In the genomic region with DNA sequence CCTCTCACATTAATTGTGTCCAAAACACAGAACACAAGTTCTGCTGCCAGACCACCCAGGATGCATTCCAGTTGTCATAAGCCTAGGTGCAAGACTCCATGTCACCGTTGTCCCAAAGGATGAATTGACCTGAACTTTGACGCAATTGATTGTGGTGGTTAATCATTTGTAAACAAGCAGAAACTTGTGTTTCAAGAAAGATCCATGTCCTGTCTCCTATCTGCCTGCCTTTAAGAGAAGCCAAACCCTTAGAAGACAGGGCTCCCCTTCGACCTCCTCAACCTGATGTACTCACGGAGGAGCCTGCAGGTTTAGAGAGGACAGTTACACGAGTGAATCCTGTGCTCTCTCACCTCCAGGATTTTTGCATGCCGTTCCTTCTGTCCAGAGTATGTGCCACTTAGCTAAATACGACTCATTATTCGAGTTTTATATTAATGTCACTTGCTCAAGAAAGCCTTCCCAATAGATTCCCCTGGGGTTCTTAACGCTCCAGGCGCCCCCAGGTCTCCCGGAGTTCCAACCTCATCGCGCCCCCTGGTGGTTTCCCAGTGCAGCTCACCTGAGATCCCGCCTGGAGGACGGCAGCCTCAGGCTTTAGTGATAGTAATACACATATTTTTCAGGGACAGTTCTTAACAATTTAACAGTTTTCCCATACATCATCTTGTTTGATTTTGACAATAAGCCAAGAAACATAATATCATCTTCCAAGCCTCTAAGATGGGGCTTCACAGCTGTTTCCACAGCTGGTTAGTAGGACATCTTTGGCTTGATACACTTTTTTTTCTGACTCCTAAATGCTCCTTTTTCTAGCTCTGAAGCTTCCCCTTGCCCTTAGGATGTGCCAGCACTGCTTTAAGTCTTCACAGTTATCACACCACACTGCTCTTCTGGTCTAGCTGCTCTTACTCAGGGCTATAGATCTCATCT, we compare ENCODE assay signal across 9 cellular contexts. TPM values are rescaled to one million over a fixed set of nuclear protein-coding genes. Genes with fewer than 3 reads are reported as not detected.
DNase-seq lines count a peak whose midpoint lies in the region; ATAC-seq and TF ChIP-seq lines count a peak whose summit lies in the region.
"Had no signal": no experiment of that assay in that cellular context is flagged by ENCODE, and none has a peak within 500 bp of the region (broad histone marks: within the 10 kb centered on the region; RNA-seq: fewer than 3 reads in every experiment).

No MANE protein-coding gene starts in this region.

- intact Hi-C loops in right lobe of liver (cut with DNase I) = loop anchor here in 1 of 2 donors (5.0 kb wide), 1 partner anchor 56 kb away; no protein-coding TSS in a partner anchor

- WGBS in right lobe of liver (ENCODE audit: insufficient coverage, low coverage, low lambda C conversion rate, missing lambda C conversion rate) = 11% methylated on average over 15 of the region's 15 CpGs

- TF ChIP-seq CTCF in astrocyte of the cerebellum (IDR thresholded peaks at IDR 0.05; ENCODE audit: low read depth, low read length, missing control alignments) (peak; percentile 50), right lobe of liver (IDR thresholded peaks at IDR 0.05) (peak; percentile 79 to 88 (median 84))

- H3K36me3 ChIP-seq in H7 (replicated peaks; ENCODE audit: control insufficient read depth, insufficient read depth, low read length) (no peaks in the 10 kb centered on the region), right lobe of liver (no peaks in the 10 kb centered on the region)

- H3K4me3 ChIP-seq in H7 (ENCODE audit: insufficient read depth, low read depth, low read length) (no peak overlapping the region), astrocyte of the cerebellum (ENCODE audit: low read depth, low read length) (no peak overlapping the region), right lobe of liver (peak overlapping the region; percentile 7 to 47 (median 42))

- H3K27ac ChIP-seq in right lobe of liver = peak overlapping the region; percentile 94 to 98 (median 94)

- no peaks in the 10 kb centered on the region for H3K9me3 ChIP-seq in right lobe of liver

- no peaks in the 10 kb centered on the region; the same call in 1 of the 2 replicates for H3K27me3 ChIP-seq in H7 (ENCODE audit: control insufficient read depth, insufficient read depth, low read length)
- no peaks in the 10 kb centered on the region for H3K27me3 ChIP-seq in right lobe of liver

- in situ Hi-C loops in astrocyte of the cerebellum (cut with HindIII; ENCODE audit: low sequenced_read_pairs) = no loop called here

- ATAC-seq in right lobe of liver = peak; percentile 37 to 55 (median 43)
- no peak for ATAC-seq in GM21381 (IDR thresholded peaks at IDR 0.05; ENCODE audit: unreplicated experiment)

- TF ChIP-seq POLR2A in right lobe of liver (IDR thresholded peaks at IDR 0.05) = no peak

- peak; percentile 47 for DNase-seq in COLO668 (lab: John Stamatoyannopoulos, UW; ENCODE audit: unreplicated experiment)
- DNase-seq in H7 = peak; percentile 84
- DNase-seq in astrocyte of the cerebellum (ENCODE audit: low read depth) = no peak
- peak; percentile 78 to 83 (median 78) for DNase-seq in right lobe of liver
- no peak for DNase-seq in DMS79 (lab: John Stamatoyannopoulos, UW)
- DNase-seq in GOT3 (lab: John Stamatoyannopoulos, UW) = no peak
- DNase-seq in glomerular visceral epithelial cell (ENCODE audit: extremely low spot score) = no peak
- DNase-seq: NCI-H1092 had no signal

- H3K4me1 ChIP-seq in right lobe of liver = peaks cover 0 to 22% (median 0%) of the 10 kb centered on the region in 4 donors

RNA-seq across cellular contexts. Expression of a gene that starts 2.4 kb away (rescaled TPM):
- total RNA-seq in H7 (2014; rRNA removed; shearing (Covaris generic)) = not detected in 2 replicates
- 100 to 1,000 TPM; 289 to 573 (median 400) TPM for total RNA-seq in right lobe of liver

Comparison
In these comparisons a context has a peak if more than half of its experiments do, and no peak if none do; other contexts are left out.
1. DNase-seq: peak in COLO668 (single experiment), H7 (single experiment) and right lobe of liver (3 of 3); none in astrocyte of the cerebellum (single experiment), DMS79 (single experiment), GOT3 (single experiment) and glomerular visceral epithelial cell (single experiment).
2. H3K4me3 ChIP-seq: peak in right lobe of liver (3 of 3); none in H7 (single experiment) and astrocyte of the cerebellum (single experiment).
3. RNA of a gene that starts 2.4 kb away (total RNA-seq): 289 to 573 TPM in right lobe of liver; not detected in H7; every median in the first group is over 100 times any median in the second.